In the genomic region with DNA sequence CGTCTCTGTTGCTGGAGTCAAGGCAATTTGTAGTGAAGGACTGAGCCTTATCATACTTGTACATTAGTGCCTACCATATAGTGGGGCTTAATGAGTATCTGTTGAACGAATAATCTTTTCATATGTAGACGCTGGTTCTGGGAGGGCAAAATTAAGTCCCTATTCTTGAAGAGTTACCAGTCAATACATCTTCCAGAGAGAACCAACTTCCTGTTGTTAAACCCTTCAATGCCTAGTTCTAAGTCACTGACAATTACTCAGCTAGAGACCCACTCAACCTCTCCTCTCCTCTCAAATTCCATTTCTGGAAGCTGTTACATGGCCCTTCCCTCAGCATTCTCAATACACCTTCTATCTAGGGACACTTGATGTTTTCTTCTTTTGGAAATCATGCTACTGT, we compare ENCODE assay signal across 8 cellular contexts. TPM values are rescaled to one million over a fixed set of nuclear protein-coding genes. Genes with fewer than 3 reads are reported as not detected.
DNase-seq lines count a peak whose midpoint lies in the region; ATAC-seq and TF ChIP-seq lines count a peak whose summit lies in the region.

No MANE protein-coding gene starts in this region.

- TF ChIP-seq CTCF in GM12864 (IDR thresholded peaks at IDR 0.05; ENCODE audit: low read depth, low read length, missing control alignments) = no peak

- no peaks in the 10 kb centered on the region for H3K27me3 Mint-ChIP-seq in naive thymus-derived CD8-positive, alpha-beta T cell

- H3K4me3 ChIP-seq in GM12864 (ENCODE audit: low read depth, low read length) = peak overlapping the region; percentile 86; the same call in 1 of the 2 replicates

- peak overlapping the region; percentile 80 to 99 (median 94) for H3K4me3 Mint-ChIP-seq in naive thymus-derived CD8-positive, alpha-beta T cell

- DNase-seq in GM12864 (ENCODE audit: low read depth) (no peak), NCI-H2227 treated with DMSO at 0.1 percent for 48 hours (lab: John Stamatoyannopoulos, UW) (peak; percentile 49)
- peak; percentile 14 for DNase-seq in central memory CD4-positive, alpha-beta T cell
- peak in 1 of 10 donors; percentile 22 for DNase-seq in naive thymus-derived CD8-positive, alpha-beta T cell

- peaks cover 15 to 51% (median 35%) of the 10 kb centered on the region in 4 donors for H3K4me1 Mint-ChIP-seq in naive thymus-derived CD8-positive, alpha-beta T cell

- POLR2A ChIA-PET in naive thymus-derived CD8-positive, alpha-beta T cell (lab: Charles Lee) = interaction anchor here (0.9 to 3.7 kb wide), 10 partner anchors 9 to 715 kb away, joined by 3 to 150 read pairs (median 16); a partner anchor contains a TSS

- no peak for ATAC-seq in naive thymus-derived CD8-positive, alpha-beta T cell
- ATAC-seq in HG03354 (IDR thresholded peaks at IDR 0.05; ENCODE audit: poor library complexity, severe bottlenecking, unreplicated experiment) (no peak), HG03139 (IDR thresholded peaks at IDR 0.05; ENCODE audit: unreplicated experiment) (no peak), HG03039 (IDR thresholded peaks at IDR 0.05; ENCODE audit: unreplicated experiment) (no peak)
- ATAC-seq in activated CD4-positive, CD25-positive, alpha-beta regulatory T cell treated with anti-CD3 and anti-CD28 coated beads, Interleukin-2, amount 50 U/mL, for 24 hours = no peak

- H3K9me3 Mint-ChIP-seq in naive thymus-derived CD8-positive, alpha-beta T cell = peaks cover 0 to 4% (median 0%) of the 10 kb centered on the region in 9 donors

- peaks cover 0 to 11% (median 9%) of the 10 kb centered on the region in 3 donors for H3K36me3 Mint-ChIP-seq in naive thymus-derived CD8-positive, alpha-beta T cell

- peak overlapping the region; percentile 88 to 99 (median 95) for H3K27ac Mint-ChIP-seq in naive thymus-derived CD8-positive, alpha-beta T cell

RNA-seq across cellular contexts. Expression of a gene that starts 1.1 kb away (rescaled TPM):
- 10 to 100 TPM; 24.0 to 26.1 TPM for total RNA-seq in naive thymus-derived CD8-positive, alpha-beta T cell
- 10 to 100 TPM; 19.4 to 29.1 (median 23.6) TPM for polyA plus RNA-seq in naive thymus-derived CD8-positive, alpha-beta T cell

RNA-seq across cellular contexts. Expression of a gene that starts 14.6 kb away (rescaled TPM):
- total RNA-seq in naive thymus-derived CD8-positive, alpha-beta T cell = 10 to 100 TPM; 62.9 to 65.8 TPM
- 100 to 1,000 TPM; 154 to 181 (median 172) TPM for polyA plus RNA-seq in naive thymus-derived CD8-positive, alpha-beta T cell

RNA-seq across cellular contexts. Expression of a gene that starts 15.1 kb away (rescaled TPM):
- total RNA-seq in naive thymus-derived CD8-positive, alpha-beta T cell = 100 to 1,000 TPM; 138 to 140 TPM
- polyA plus RNA-seq in naive thymus-derived CD8-positive, alpha-beta T cell = 100 to 1,000 TPM; 101 to 134 (median 128) TPM
